ENCODE assay signal across 1 cellular context in genomic region chr12:51187370-51187987, GRCh38.
TF ChIP-seq lines count a peak whose summit lies in the region.

No MANE protein-coding gene starts in this region.

TF ChIP-seq in HepG2, 621 proteins besides CTCF, POLR2A, EP300 and RAD21:
- no peak for TF ChIP-seq HNRNPUL1 (IDR thresholded peaks at IDR 0.05; ENCODE audit: low read depth, low read length)
- TF ChIP-seq, protein P1, sequence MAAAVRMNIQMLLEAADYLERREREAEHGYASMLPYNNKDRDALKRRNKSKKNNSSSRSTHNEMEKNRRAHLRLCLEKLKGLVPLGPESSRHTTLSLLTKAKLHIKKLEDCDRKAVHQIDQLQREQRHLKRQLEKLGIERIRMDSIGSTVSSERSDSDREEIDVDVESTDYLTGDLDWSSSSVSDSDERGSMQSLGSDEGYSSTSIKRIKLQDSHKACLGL (CRISPR knock-in tag; IDR thresholded peaks at IDR 0.05) = no peak
- TF ChIP-seq, protein P2, sequence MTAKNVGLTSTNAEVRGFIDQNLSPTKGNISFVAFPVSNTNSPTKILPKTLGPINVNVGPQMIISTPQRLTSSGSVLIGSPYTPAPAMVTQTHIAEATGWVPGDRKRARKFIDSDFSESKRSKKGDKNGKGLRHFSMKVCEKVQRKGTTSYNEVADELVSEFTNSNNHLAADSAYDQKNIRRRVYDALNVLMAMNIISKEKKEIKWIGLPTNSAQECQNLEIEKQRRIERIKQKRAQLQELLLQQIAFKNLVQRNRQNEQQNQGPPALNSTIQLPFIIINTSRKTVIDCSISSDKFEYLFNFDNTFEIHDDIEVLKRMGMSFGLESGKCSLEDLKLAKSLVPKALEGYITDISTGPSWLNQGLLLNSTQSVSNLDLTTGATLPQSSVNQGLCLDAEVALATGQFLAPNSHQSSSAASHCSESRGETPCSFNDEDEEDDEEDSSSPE (CRISPR knock-in tag; IDR thresholded peaks at IDR 0.05) = no peak
- TF ChIP-seq AKAP8 (CRISPR knock-in tag; IDR thresholded peaks at IDR 0.05) = no peak
- TF ChIP-seq HMG20B (CRISPR knock-in tag; conservative IDR thresholded peaks at IDR 0.05) = no peak
- no peak for TF ChIP-seq ZNF672 (CRISPR knock-in tag; IDR thresholded peaks at IDR 0.05)
- no peak for TF ChIP-seq ZMYM3 (CRISPR knock-in tag; IDR thresholded peaks at IDR 0.05)
- no peak for TF ChIP-seq HOXD1 (CRISPR knock-in tag; IDR thresholded peaks at IDR 0.05)
- TF ChIP-seq SMC3 (IDR thresholded peaks at IDR 0.05; ENCODE audit: low read length) = no peak
- no peak for TF ChIP-seq ZNF230 (CRISPR knock-in tag; IDR thresholded peaks at IDR 0.05)
- no peak for TF ChIP-seq ARID4A (CRISPR knock-in tag; IDR thresholded peaks at IDR 0.05; ENCODE audit: borderline replicate concordance)
- no peak for TF ChIP-seq ZBTB7A (CRISPR knock-in tag; IDR thresholded peaks at IDR 0.05)
